Comparison of ENCODE assay signal across 8 cellular contexts in genomic region chr15:75335313-75335704, GRCh38. TPM values are rescaled to one million over a fixed set of nuclear protein-coding genes. Genes with fewer than 3 reads are reported as not detected.
DNase-seq lines count a peak whose midpoint lies in the region; ATAC-seq and TF ChIP-seq lines count a peak whose summit lies in the region.

No MANE protein-coding gene starts in this region.

- intact Hi-C loops in CD14-positive monocyte (cut with micrococcal nuclease), result no loop called here

- peaks cover 16% of the 10 kb centered on the region for H3K79me2 ChIP-seq in Loucy (ENCODE audit: insufficient read depth, low read length)

- peak overlapping the region; percentile 35 for H3K27ac ChIP-seq in effector memory CD4-positive, alpha-beta T cell (ENCODE audit: insufficient read depth, low read length, poor library complexity, severe bottlenecking)

- H3K9me3 Mint-ChIP-seq in CD14-positive monocyte (no peaks in the 10 kb centered on the region), neural crest cell (no peaks in the 10 kb centered on the region)

- peaks cover 9 to 12% of the 10 kb centered on the region in 2 donors for H3K36me3 Mint-ChIP-seq in CD14-positive monocyte
- H3K36me3 Mint-ChIP-seq in neural crest cell (ENCODE audit: low read depth), result no peaks in the 10 kb centered on the region

- peaks cover 22% of the 10 kb centered on the region for H3K4me1 Mint-ChIP-seq in CD14-positive monocyte
- peaks cover 19% of the 10 kb centered on the region for H3K4me1 Mint-ChIP-seq in neural crest cell

- DNase-seq in CD14-positive monocyte (ENCODE audit: low spot score) (no peak), neural crest cell (ENCODE audit: low read depth, low spot score) (no peak), ecto neural progenitor cell (ENCODE audit: low spot score) (no peak), NCI-H1092 (lab: John Stamatoyannopoulos, UW) (no peak), hypothalamus (lab: John Stamatoyannopoulos, UW) (no peak)
- no peak for DNase-seq in effector memory CD4-positive, alpha-beta T cell

- no peaks in the 10 kb centered on the region for H3K9me3 ChIP-seq in Loucy (ENCODE audit: insufficient read depth, low read depth, low read length)
- H3K9me3 ChIP-seq in effector memory CD4-positive, alpha-beta T cell (ENCODE audit: control insufficient read depth, low read length), result no peaks in the 10 kb centered on the region

- no peak for ATAC-seq in HG02642 (IDR thresholded peaks at IDR 0.05; ENCODE audit: poor library complexity, unreplicated experiment)

- TF ChIP-seq CTCF in CD14-positive monocyte (IDR thresholded peaks at IDR 0.05), result no peak
- no peak for TF ChIP-seq CTCF in Loucy (conservative IDR thresholded peaks at IDR 0.05; ENCODE audit: low read length)
- TF ChIP-seq CTCF in neural crest cell (conservative IDR thresholded peaks at IDR 0.05), result no peak

- H3K4me2 ChIP-seq in Loucy (ENCODE audit: low read depth, low read length, poor library complexity, severe bottlenecking), result peak overlapping the region; percentile 92

- H3K27ac Mint-ChIP-seq in CD14-positive monocyte, result no peak overlapping the region
- peak overlapping the region; percentile 99 for H3K27ac Mint-ChIP-seq in neural crest cell (ENCODE audit: unreplicated experiment)

- H4K20me1 ChIP-seq in Loucy (ENCODE audit: insufficient read depth, low read length, poor library complexity, severe bottlenecking), result no peaks in the 10 kb centered on the region

- peaks cover 10% of the 10 kb centered on the region for H3K4me1 ChIP-seq in Loucy (ENCODE audit: insufficient read depth, low read length, poor library complexity, severe bottlenecking)
- peaks cover 11% of the 10 kb centered on the region for H3K4me1 ChIP-seq in effector memory CD4-positive, alpha-beta T cell (ENCODE audit: control insufficient read depth, insufficient read depth, low read length, poor library complexity, severe bottlenecking)

- peak overlapping the region; percentile 92 for H3K4me3 ChIP-seq in Loucy (ENCODE audit: low read length, poor library complexity, severe bottlenecking)
- H3K4me3 ChIP-seq in effector memory CD4-positive, alpha-beta T cell (ENCODE audit: insufficient read depth, low read depth, low read length, poor library complexity, severe bottlenecking), result peak overlapping the region; percentile 59

- H3K9me2 ChIP-seq in Loucy (replicated peaks; ENCODE audit: low read depth, low read length), result no peaks in the 10 kb centered on the region

- no peaks in the 10 kb centered on the region for H3K27me3 ChIP-seq in Loucy (ENCODE audit: insufficient read depth, low read length, poor library complexity, severe bottlenecking)
- H3K27me3 ChIP-seq in effector memory CD4-positive, alpha-beta T cell (replicated peaks; ENCODE audit: control insufficient read depth, insufficient read depth, low read length, poor library complexity, severe bottlenecking), result no peaks in the 10 kb centered on the region

- no peaks in the 10 kb centered on the region for H3K36me3 ChIP-seq in Loucy (ENCODE audit: insufficient read depth, low read length)
- peaks cover 5% of the 10 kb centered on the region for H3K36me3 ChIP-seq in effector memory CD4-positive, alpha-beta T cell (ENCODE audit: control insufficient read depth, insufficient read depth, low read length)

- peak overlapping the region; percentile 92 for H2AFZ ChIP-seq in Loucy (ENCODE audit: low read length)

- peak overlapping the region; percentile 86 for H3K9ac ChIP-seq in Loucy (ENCODE audit: low read depth, low read length, poor library complexity, severe bottlenecking)

- H3K27me3 Mint-ChIP-seq in CD14-positive monocyte (ENCODE audit: low read depth in 3 of 3), result peaks cover 0 to 4% (median 3%) of the 10 kb centered on the region in 3 donors
- peaks cover 5% of the 10 kb centered on the region for H3K27me3 Mint-ChIP-seq in neural crest cell (ENCODE audit: low read depth)

- no peaks in the 10 kb centered on the region for H3F3A ChIP-seq in Loucy (ENCODE audit: low read depth)

- peak overlapping the region; percentile 97 to 99 for H3K4me3 Mint-ChIP-seq in CD14-positive monocyte
- peak overlapping the region; percentile 100 for H3K4me3 Mint-ChIP-seq in neural crest cell

RNA-seq across cellular contexts. Expression of gene COMMD4, which starts 0.6 kb away (rescaled TPM):
- polyA plus RNA-seq in CD14-positive monocyte, result 10 to 100 TPM; 41.1 to 41.3 TPM
- 156 and 161 TPM in 2 replicates for total RNA-seq in neural crest cell

RNA-seq across cellular contexts. Expression of gene NEIL1, which starts 11.5 kb away (rescaled TPM):
- polyA plus RNA-seq in CD14-positive monocyte, result under 1 TPM; 0.52 to 0.53 TPM
- total RNA-seq in neural crest cell, result 18.4 and 20.4 TPM in 2 replicates

RNA-seq across cellular contexts. Expression of gene MAN2C1, which starts 33.1 kb away (rescaled TPM):
- 10 to 100 TPM; 32.9 to 42.9 TPM for polyA plus RNA-seq in CD14-positive monocyte
- total RNA-seq in neural crest cell, result 209 and 222 TPM in 2 replicates

RNA-seq across cellular contexts. Expression of gene GOLGA6D, which starts 52.7 kb away (rescaled TPM):
- not detected for polyA plus RNA-seq in CD14-positive monocyte
- total RNA-seq in neural crest cell, result not detected in 2 replicates
